ENCODE assay signal across 17 cellular contexts in the genomic region with DNA sequence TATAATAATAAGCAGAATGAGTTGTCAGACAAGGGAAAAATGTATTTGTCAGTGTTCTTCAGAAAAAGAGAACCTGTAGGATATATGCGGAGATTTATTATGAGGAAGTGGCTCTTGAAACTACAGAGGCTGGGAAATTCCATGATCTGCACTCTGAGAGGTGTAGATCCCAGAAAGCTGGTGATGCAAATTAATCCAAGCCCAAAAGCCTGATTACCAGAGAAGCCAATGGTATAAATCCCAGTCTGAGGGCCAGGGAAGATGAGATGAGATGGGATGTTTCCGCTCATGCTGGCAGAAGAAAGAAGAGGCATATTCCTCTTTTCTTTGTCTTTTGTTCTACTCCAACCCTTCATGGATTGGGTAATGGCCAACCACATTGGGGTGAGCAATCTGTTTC.
"Had no signal": no experiment of that assay in that cellular context is flagged by ENCODE, and none has a peak within 500 bp of the region (broad histone marks: within the 10 kb centered on the region; RNA-seq: fewer than 3 reads in every experiment).

No MANE protein-coding gene starts in this region.

- H3K4me1 Mint-ChIP-seq: immature natural killer cell, natural killer cell, neural crest cell had no signal

- H3K36me3 Mint-ChIP-seq: immature natural killer cell had no signal

- H3K27me3 ChIP-seq: dorsolateral prefrontal cortex, ovary had no signal

- H3K36me3 ChIP-seq: ovary had no signal

- H3K27me3 Mint-ChIP-seq: type B pancreatic cell had no signal

- ATAC-seq: esophagus mucosa, left colon, left ventricle myocardium superior, natural killer cell, right cardiac atrium had no signal

- H3K9me3 ChIP-seq: ovary had no signal

- H3K27ac ChIP-seq: dorsolateral prefrontal cortex, ovary had no signal

- DNase-seq: cortex of kidney; dorsolateral prefrontal cortex; effector CD8-positive, alpha-beta T cell; immature natural killer cell; kidney; left colon; left ventricle myocardium superior; natural killer cell; ovary; right cardiac atrium; small intestine; stimulated activated CD4-positive, alpha-beta T cell treated with anti-CD3 and anti-CD28 coated beads, Interleukin-12 subunit alpha, Interleukin-12 subunit beta, amount 100 ng/mL, for 4 hours; stimulated activated naive CD4-positive, alpha-beta T cell treated with Interleukin-2 at 50 U/mL for 16 hours had no signal

- H3K27ac Mint-ChIP-seq: immature natural killer cell, natural killer cell had no signal

- H3K4me3 ChIP-seq: dorsolateral prefrontal cortex, lung, ovary had no signal

- H3K4me3 Mint-ChIP-seq: immature natural killer cell, natural killer cell, neural crest cell, type B pancreatic cell had no signal
